ENCODE assay signal across 15 cellular contexts in the genomic region with DNA sequence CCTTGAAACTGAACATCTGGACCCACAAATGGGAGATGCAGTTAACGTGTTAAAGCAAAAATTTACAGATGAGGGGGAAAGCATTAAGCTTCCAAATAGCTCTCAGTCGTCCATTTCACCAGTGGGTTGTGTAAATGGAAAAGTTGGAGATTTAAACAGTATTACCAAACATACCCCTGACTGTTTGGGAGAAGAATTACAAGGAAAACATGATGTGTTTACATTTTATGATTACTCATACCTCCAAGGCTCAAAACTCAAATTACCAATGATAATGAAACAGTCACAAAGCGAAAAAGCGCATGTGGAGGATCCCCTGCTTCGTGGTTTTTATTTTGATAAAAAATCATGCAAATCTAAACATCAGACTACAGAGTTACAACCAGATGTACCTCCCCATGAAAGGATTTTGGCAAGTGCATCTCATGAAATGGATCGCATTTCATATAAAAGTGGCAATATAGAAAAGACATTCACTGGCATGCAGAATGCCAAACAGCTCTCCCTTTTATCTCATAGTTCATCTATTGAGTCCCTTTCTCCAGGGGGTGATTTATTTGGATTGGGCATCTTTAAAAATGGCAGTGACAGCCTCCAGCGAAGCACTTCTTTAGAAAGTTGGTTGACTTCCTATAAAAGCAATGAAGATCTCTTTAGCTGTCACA.
"Had no signal": no experiment of that assay in that cellular context is flagged by ENCODE, and none has a peak within 500 bp of the region (broad histone marks: within the 10 kb centered on the region; RNA-seq: fewer than 3 reads in every experiment).

No MANE protein-coding gene starts in this region.

- ATAC-seq: activated T-cell treated with anti-CD3 and anti-CD28 coated beads, Interleukin-2, amount 50 U/mL, for 72 hours; natural killer cell; stimulated activated naive CD8-positive, alpha-beta T cell treated with anti-CD3 and anti-CD28 coated beads, Interleukin-15, amount 100 ng/mL, for 72 hours; upper lobe of right lung had no signal

- H3K27ac ChIP-seq: testis, upper lobe of right lung had no signal

- H3K4me3 ChIP-seq: smooth muscle cell, testis, upper lobe of right lung had no signal

- H3K27me3 ChIP-seq: testis, upper lobe of right lung had no signal

- DNase-seq: activated CD4-positive, alpha-beta T cell treated with anti-CD3 and anti-CD28 coated beads, Interleukin-2, amount 10 ng/mL, durations not matched to agents 7 days and 5 days; activated CD8-positive, alpha-beta memory T cell treated with anti-CD3 and anti-CD28 coated beads, Interleukin-2, amount 50 U/mL, for 48 hours; activated gamma-delta T cell treated with Interleukin-2 at 50 U/mL for 16 hours; activated naive CD8-positive, alpha-beta T cell treated with anti-CD3 and anti-CD28 coated beads for 36 hours; activated T-cell treated with anti-CD3 and anti-CD28 coated beads, Interleukin-2, amount 50 U/mL, for 72 hours; erythroblast; hippocampal formation; kidney; mesendoderm; natural killer cell; posterior cingulate gyrus; stimulated activated naive CD8-positive, alpha-beta T cell treated with anti-CD3 and anti-CD28 coated beads, Interleukin-15, amount 100 ng/mL, for 72 hours; testis; upper lobe of right lung had no signal

- H3K4me1 ChIP-seq: upper lobe of right lung had no signal

- H3K36me3 ChIP-seq: upper lobe of right lung had no signal

- H3K9me3 ChIP-seq: testis, upper lobe of right lung had no signal
